Comparison of ENCODE assay signal across 16 cellular contexts in the genomic region with DNA sequence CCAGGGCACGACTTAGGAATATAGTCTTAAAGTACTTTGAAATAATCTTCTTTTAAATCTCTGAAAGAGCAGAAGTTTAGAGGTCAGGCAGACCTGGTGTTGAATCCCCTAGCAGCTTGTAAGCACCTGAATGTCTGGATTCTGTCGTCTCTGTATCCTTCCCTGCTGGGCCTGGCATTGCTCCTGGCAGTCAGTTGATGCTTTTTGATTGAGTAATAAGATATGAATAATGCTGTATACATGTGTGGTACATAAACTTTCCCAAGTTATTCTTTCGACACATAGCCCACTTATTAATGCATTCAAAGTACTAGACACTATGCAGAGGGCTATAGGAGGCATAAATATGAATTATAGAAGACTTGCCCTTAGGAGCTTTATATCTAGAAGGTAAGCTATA. TPM values are rescaled to one million over a fixed set of nuclear protein-coding genes. Genes with fewer than 3 reads are reported as not detected.
A peak's percentile ranks its signal among the peaks of the same experiment; 100 is the strongest.
DNase-seq lines count a peak whose midpoint lies in the region; ATAC-seq and TF ChIP-seq lines count a peak whose summit lies in the region.
"Had no signal": no experiment of that assay in that cellular context is flagged by ENCODE, and none has a peak within 500 bp of the region (broad histone marks: within the 10 kb centered on the region; RNA-seq: fewer than 3 reads in every experiment).

No MANE protein-coding gene starts in this region.

- H4K20me1 ChIP-seq in GM23338 (replicated peaks; ENCODE audit: insufficient read depth) = no peaks in the 10 kb centered on the region; the same call in 1 of the 2 replicates

- H3K4me3 Mint-ChIP-seq in CD8-positive, alpha-beta memory T cell = peak overlapping the region in 4 of 7 donors; percentile 10 to 51 (median 36)
- H3K4me3 Mint-ChIP-seq in activated naive CD8-positive, alpha-beta T cell treated with anti-CD3 and anti-CD28 coated beads, Interleukin-2, amount 50 U/mL, for 24 hours = no peak overlapping the region
- H3K4me3 Mint-ChIP-seq in immature natural killer cell (peak overlapping the region in 1 of 5 donors; percentile 19), GM23338 (no peak overlapping the region)

- H3K27me3 ChIP-seq in CD8-positive, alpha-beta memory T cell (ENCODE audit: insufficient read depth, low read length, poor library complexity, severe bottlenecking) = no peaks in the 10 kb centered on the region
- H3K27me3 ChIP-seq in GM23338 (ENCODE audit: insufficient read depth) = no peaks in the 10 kb centered on the region
- H3K27me3 ChIP-seq: body of pancreas, ovary, upper lobe of left lung had no signal

- CTCF ChIA-PET in CD8-positive, alpha-beta memory T cell (lab: Charles Lee) = interaction anchor here (1.4 to 58.3 kb wide), 3 partner anchors 3 to 114 kb away, joined by 5 to 1568 read pairs (median 1568); a partner anchor contains a TSS

- H3K36me3 Mint-ChIP-seq in CD8-positive, alpha-beta memory T cell = peaks cover 19 to 97% (median 42%) of the 10 kb centered on the region in 3 donors
- H3K36me3 Mint-ChIP-seq in activated naive CD8-positive, alpha-beta T cell treated with anti-CD3 and anti-CD28 coated beads, Interleukin-2, amount 50 U/mL, for 24 hours (ENCODE audit: low read depth) = peaks cover 59% of the 10 kb centered on the region
- H3K36me3 Mint-ChIP-seq in immature natural killer cell = peaks cover 10 to 66% (median 50%) of the 10 kb centered on the region in 3 donors
- no peaks in the 10 kb centered on the region for H3K36me3 Mint-ChIP-seq in GM23338 (ENCODE audit: low read depth)

- DNase-seq in CD8-positive, alpha-beta memory T cell = no peak
- peak; percentile 53 for DNase-seq in HS-5 (ENCODE audit: low read depth)
- DNase-seq in activated naive CD8-positive, alpha-beta T cell treated with anti-CD3 and anti-CD28 coated beads, Interleukin-2, amount 50 U/mL, for 24 hours = no peak
- DNase-seq in immature natural killer cell = no peak
- DNase-seq in GDM1 (lab: John Stamatoyannopoulos, UW) = no peak
- no peak for DNase-seq in GM23338 (ENCODE audit: low spot score)
- DNase-seq: body of pancreas, mesendoderm, NCI-H345, ovary, T-helper 1 cell, upper lobe of left lung had no signal

- peaks cover 68% of the 10 kb centered on the region for H3K36me3 ChIP-seq in CD8-positive, alpha-beta memory T cell (ENCODE audit: insufficient read depth, low read length)
- H3K36me3 ChIP-seq in GM23338 (ENCODE audit: insufficient read depth) = no peaks in the 10 kb centered on the region
- H3K36me3 ChIP-seq: ovary had no signal

- no peak for ATAC-seq in activated naive CD8-positive, alpha-beta T cell treated with anti-CD3 and anti-CD28 coated beads, Interleukin-2, amount 50 U/mL, for 24 hours
- no peak for ATAC-seq in GM21723 (IDR thresholded peaks at IDR 0.05; ENCODE audit: unreplicated experiment)
- no peak for ATAC-seq in GM23338
- ATAC-seq in HG03108 (IDR thresholded peaks at IDR 0.05; ENCODE audit: unreplicated experiment) = no peak
- ATAC-seq: body of pancreas had no signal

- no peaks in the 10 kb centered on the region for H3K9me3 ChIP-seq in CD8-positive, alpha-beta memory T cell (ENCODE audit: low read length)
- H3K9me3 ChIP-seq: body of pancreas, ovary, upper lobe of left lung had no signal

- POLR2A ChIA-PET in CD8-positive, alpha-beta memory T cell (lab: Charles Lee) = interaction anchor here (0.6 to 1.2 kb wide), 3 partner anchors 17 to 24 kb away, joined by 3 to 6 read pairs (median 3); no protein-coding TSS in a partner anchor

- H3F3A ChIP-seq in GM23338 (replicated peaks; ENCODE audit: low read depth) = no peaks in the 10 kb centered on the region

- H3K27ac ChIP-seq in CD8-positive, alpha-beta memory T cell (ENCODE audit: low read depth, low read length) = no peak overlapping the region
- no peak overlapping the region for H3K27ac ChIP-seq in GM23338 (ENCODE audit: low read depth)
- H3K27ac ChIP-seq: body of pancreas, HL-60, ovary, upper lobe of left lung had no signal

- H3K4me2 ChIP-seq in GM23338 = no peak overlapping the region
- H3K4me2 ChIP-seq: smooth muscle cell had no signal

- H3K27me3 Mint-ChIP-seq in CD8-positive, alpha-beta memory T cell = no peaks in the 10 kb centered on the region
- no peaks in the 10 kb centered on the region for H3K27me3 Mint-ChIP-seq in activated naive CD8-positive, alpha-beta T cell treated with anti-CD3 and anti-CD28 coated beads, Interleukin-2, amount 50 U/mL, for 24 hours
- H3K27me3 Mint-ChIP-seq in immature natural killer cell (ENCODE audit: low read depth in 3 of 3) (peaks cover 0 to 2% (median 0%) of the 10 kb centered on the region in 3 donors), GM23338 (ENCODE audit: insufficient read depth, low read depth, poor library complexity) (no peaks in the 10 kb centered on the region)

- TF ChIP-seq CTCF in GM23338 (conservative IDR thresholded peaks at IDR 0.05; ENCODE audit: low read depth in 2 of 2) = no peak

- H3K9me3 Mint-ChIP-seq in CD8-positive, alpha-beta memory T cell = no peaks in the 10 kb centered on the region
- H3K9me3 Mint-ChIP-seq in activated naive CD8-positive, alpha-beta T cell treated with anti-CD3 and anti-CD28 coated beads, Interleukin-2, amount 50 U/mL, for 24 hours = no peaks in the 10 kb centered on the region
- H3K9me3 Mint-ChIP-seq in immature natural killer cell (no peaks in the 10 kb centered on the region), GM23338 (no peaks in the 10 kb centered on the region)

- H3K4me1 ChIP-seq in CD8-positive, alpha-beta memory T cell (ENCODE audit: insufficient read depth, low read length) = peaks cover 98% of the 10 kb centered on the region
- H3K4me1 ChIP-seq in GM23338 (ENCODE audit: insufficient read depth) = no peaks in the 10 kb centered on the region
- H3K4me1 ChIP-seq: body of pancreas, upper lobe of left lung had no signal

- no peak overlapping the region for H3K4me3 ChIP-seq in CD8-positive, alpha-beta memory T cell (ENCODE audit: low read length)
- no peak overlapping the region for H3K4me3 ChIP-seq in GM23338
- H3K4me3 ChIP-seq: body of pancreas, ovary, smooth muscle cell, upper lobe of left lung had no signal

- peaks cover 87 to 100% (median 99%) of the 10 kb centered on the region in 3 donors for H3K4me1 Mint-ChIP-seq in CD8-positive, alpha-beta memory T cell
- H3K4me1 Mint-ChIP-seq in activated naive CD8-positive, alpha-beta T cell treated with anti-CD3 and anti-CD28 coated beads, Interleukin-2, amount 50 U/mL, for 24 hours = peaks cover 83% of the 10 kb centered on the region
- peaks cover 86 to 98% of the 10 kb centered on the region in 2 donors for H3K4me1 Mint-ChIP-seq in immature natural killer cell
- H3K4me1 Mint-ChIP-seq in GM23338 = no peaks in the 10 kb centered on the region

- H2AFZ ChIP-seq in GM23338 = no peak overlapping the region

- H3K9me2 ChIP-seq in GM23338 (ENCODE audit: insufficient read depth) = no peaks in the 10 kb centered on the region

- no peaks in the 10 kb centered on the region for H3K79me2 ChIP-seq in GM23338 (replicated peaks; ENCODE audit: insufficient read depth)

- peak overlapping the region in 7 of 8 donors; percentile 77 to 91 (median 85) for H3K27ac Mint-ChIP-seq in CD8-positive, alpha-beta memory T cell
- peak overlapping the region; percentile 84 for H3K27ac Mint-ChIP-seq in activated naive CD8-positive, alpha-beta T cell treated with anti-CD3 and anti-CD28 coated beads, Interleukin-2, amount 50 U/mL, for 24 hours
- H3K27ac Mint-ChIP-seq in immature natural killer cell (peak overlapping the region; percentile 61 to 89 (median 73)), GM23338 (no peak overlapping the region)

RNA-seq across cellular contexts. Expression of a gene that starts 31.4 kb away (rescaled TPM):
- total RNA-seq in CD8-positive, alpha-beta memory T cell = 100 to 1,000 TPM; 218 to 228 TPM
- 129 TPM for polyA plus RNA-seq in CD8-positive, alpha-beta memory T cell
- 100 to 1,000 TPM in 1 of 3 donors, 10 to 100 TPM in 2; 56.8 to 135 (median 76.3) TPM for polyA plus RNA-seq in immature natural killer cell
- 43.9 and 50.5 TPM in 2 replicates for total RNA-seq in GM23338 (2014; rRNA removed; shearing (Covaris generic))
- polyA plus RNA-seq in GM23338 (2016; fragmentation: Nextera tagmentation; extraction: Ambion mirVana) = 28.2 and 36.7 TPM in 2 replicates

Comparison
In these comparisons a context has a peak if more than half of its experiments do, and no peak if none do; other contexts are left out.
1. H3K4me3 Mint-ChIP-seq: peak in CD8-positive, alpha-beta memory T cell (4 of 7); none in activated naive CD8-positive, alpha-beta T cell treated with anti-CD3 and anti-CD28 coated beads, Interleukin-2, amount 50 U/mL, for 24 hours (single experiment) and GM23338 (single experiment).